Comparison of ENCODE assay signal across 20 cellular contexts in the genomic region with DNA sequence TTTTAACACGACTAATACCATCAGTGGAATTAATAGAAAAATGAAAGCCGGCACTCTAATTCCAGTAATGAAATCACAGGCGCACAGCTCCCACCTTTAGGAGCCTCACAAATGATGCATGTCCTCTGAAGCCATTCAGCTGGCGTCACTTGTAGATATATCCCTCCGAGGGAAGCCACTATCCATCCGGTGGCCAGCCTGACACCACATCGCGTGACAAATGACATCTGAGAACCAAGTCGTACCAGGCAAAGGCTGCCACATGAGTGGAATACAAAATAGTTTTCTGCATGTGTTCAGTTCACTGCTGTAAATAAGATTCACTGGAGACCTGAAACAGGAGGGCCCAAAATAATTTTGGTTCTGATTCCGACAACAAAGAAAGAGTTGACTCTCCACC.
"Had no signal": no experiment of that assay in that cellular context is flagged by ENCODE, and none has a peak within 500 bp of the region (broad histone marks: within the 10 kb centered on the region; RNA-seq: fewer than 3 reads in every experiment).

No MANE protein-coding gene starts in this region.

- ATAC-seq: gastrocnemius medialis; heart left ventricle; left lobe of liver; natural killer cell; stimulated activated naive B cell treated with anti-CD40 and anti-IgM and Interleukin-4, amounts not matched to agents 10 μg/mL and 1 μg/mL and 100 μg/mL, for 72 hours had no signal

- DNase-seq: activated CD4-positive, alpha-beta T cell treated with anti-CD3 and anti-CD28 coated beads for 4 hours; activated CD4-positive, alpha-beta T cell treated with anti-CD3 and anti-CD28 coated beads, Interleukin-2, amount 50 U/mL, for 48 hours; activated CD4-positive, CD25-positive, alpha-beta regulatory T cell; activated effector memory CD4-positive, alpha-beta T cell treated with anti-CD3 and anti-CD28 coated beads, Interleukin-2, amount 50 U/mL, for 16 hours; activated naive CD4-positive, alpha-beta T cell treated with anti-CD3 and anti-CD28 coated beads, Interleukin-2, amount 10 ng/mL, durations not matched to agents 7 days and 5 days; aorta; colonic mucosa; esophagus squamous epithelium; gastrocnemius medialis; heart left ventricle; kidney; natural killer cell; ovary; sigmoid colon; stimulated activated CD4-positive, alpha-beta T cell treated with anti-CD3 and anti-CD28 coated beads, Interleukin-15, amount 100 ng/mL, for 24 hours; stimulated activated CD4-positive, alpha-beta T cell treated with anti-CD3 and anti-CD28 coated beads, Interleukin-2, amount 100 ng/mL, for 48 hours; stimulated activated CD8-positive, alpha-beta memory T cell treated with anti-CD3 and anti-CD28 coated beads, Interleukin-4, amount 100 ng/mL, for 48 hours; stimulated activated naive B cell treated with anti-CD40 and anti-IgM and Interleukin-4, amounts not matched to agents 10 μg/mL and 1 μg/mL and 100 μg/mL, for 72 hours; upper lobe of left lung had no signal

- H3K27ac ChIP-seq: colonic mucosa, esophagus squamous epithelium, gastrocnemius medialis, heart left ventricle, ovary, sigmoid colon, upper lobe of left lung had no signal
